ENCODE assay signal across 13 cellular contexts in genomic region chr1:19418503-19418971, GRCh38.
DNase-seq lines count a peak whose midpoint lies in the region; ATAC-seq and TF ChIP-seq lines count a peak whose summit lies in the region.
"Had no signal": no experiment of that assay in that cellular context is flagged by ENCODE, and none has a peak within 500 bp of the region (broad histone marks: within the 10 kb centered on the region; RNA-seq: fewer than 3 reads in every experiment).

No MANE protein-coding gene starts in this region.

- no peak overlapping the region for H3K14ac ChIP-seq in IMR-90 (replicated peaks; ENCODE audit: low read depth, low read length)

- H3K23ac ChIP-seq in IMR-90 (ENCODE audit: low read depth, low read length): peak overlapping the region; percentile 67; the same call in 1 of the 2 replicates

- POLR2A ChIA-PET in CD4-positive, alpha-beta memory T cell (lab: Charles Lee; ENCODE audit: partially characterized antibody): no interaction called here
- POLR2A ChIA-PET in IMR-90 (lab: Charles Lee; ENCODE audit: unreplicated experiment): no interaction called here
- POLR2A ChIA-PET in naive thymus-derived CD4-positive, alpha-beta T cell (lab: Charles Lee): no interaction called here

- H3K4me1 Mint-ChIP-seq in CD4-positive, alpha-beta memory T cell: peaks cover 56 to 94% (median 72%) of the 10 kb centered on the region in 4 donors
- peaks cover 92% of the 10 kb centered on the region for H3K4me1 Mint-ChIP-seq in brain
- peaks cover 54 to 95% (median 86%) of the 10 kb centered on the region in 7 donors for H3K4me1 Mint-ChIP-seq in naive thymus-derived CD4-positive, alpha-beta T cell
- H3K4me1 Mint-ChIP-seq in activated CD8-positive, alpha-beta memory T cell treated with anti-CD3 and anti-CD28 coated beads, Interleukin-2, amount 10 ng/mL, durations not matched to agents 7 days and 5 days: peaks cover 26% of the 10 kb centered on the region

- no peak overlapping the region for H3K18ac ChIP-seq in IMR-90 (ENCODE audit: low read depth, low read length)

- H2AFZ ChIP-seq in IMR-90 (replicated peaks; ENCODE audit: low read length, poor library complexity): no peak overlapping the region

- H2BK120ac ChIP-seq in IMR-90 (ENCODE audit: low read depth, low read length): no peak overlapping the region

- no peak overlapping the region for H3K4me2 ChIP-seq in IMR-90 (ENCODE audit: low read depth, low read length)

- intact Hi-C loops in CD4-positive, alpha-beta memory T cell (cut with micrococcal nuclease): no loop called here
- intact Hi-C loops in IMR-90 (cut with micrococcal nuclease) (no loop called here), adrenal gland (cut with DNase I) (no loop called here)
- intact Hi-C loops in naive thymus-derived CD4-positive, alpha-beta T cell (cut with micrococcal nuclease): no loop called here

- peaks cover 50% of the 10 kb centered on the region for H3K36me3 ChIP-seq in CD4-positive, alpha-beta memory T cell (ENCODE audit: insufficient read depth, low read length)
- peaks cover 27% of the 10 kb centered on the region for H3K36me3 ChIP-seq in IMR-90 (ENCODE audit: control insufficient read depth, insufficient read depth, low read length)
- peaks cover 13 to 40% (median 14%) of the 10 kb centered on the region in 3 experiments for H3K36me3 ChIP-seq in naive thymus-derived CD4-positive, alpha-beta T cell (ENCODE audit: control insufficient read depth in 2 of 3, insufficient read depth in 3 of 3, low read length in 3 of 3)
- H3K36me3 ChIP-seq in adrenal gland (replicated peaks in 1 of 2): peaks cover 0 to 15% of the 10 kb centered on the region in 2 donors

- no peak; the same call in 1 of the 2 replicates for TF ChIP-seq RAD21 in IMR-90 (IDR thresholded peaks at IDR 0.05; ENCODE audit: low read length)

- no peak overlapping the region for H4K91ac ChIP-seq in IMR-90 (ENCODE audit: insufficient read depth, low read depth, low read length)

- peak overlapping the region; percentile 86 for H2BK5ac ChIP-seq in IMR-90 (ENCODE audit: low read depth, low read length, poor library complexity, severe bottlenecking)

- peaks cover 43 to 96% of the 10 kb centered on the region in 2 experiments for H3K79me1 ChIP-seq in IMR-90 (ENCODE audit: low read depth in 1 of 2, low read length in 2 of 2)

- H3K36me3 Mint-ChIP-seq in CD4-positive, alpha-beta memory T cell: peaks cover 31 to 55% of the 10 kb centered on the region in 2 donors
- H3K36me3 Mint-ChIP-seq in brain: peaks cover 24% of the 10 kb centered on the region
- H3K36me3 Mint-ChIP-seq in naive thymus-derived CD4-positive, alpha-beta T cell: peaks cover 0 to 37% (median 15%) of the 10 kb centered on the region in 5 donors
- peaks cover 26% of the 10 kb centered on the region for H3K36me3 Mint-ChIP-seq in activated CD8-positive, alpha-beta memory T cell treated with anti-CD3 and anti-CD28 coated beads, Interleukin-2, amount 10 ng/mL, durations not matched to agents 7 days and 5 days

- no peak overlapping the region for H2BK20ac ChIP-seq in IMR-90 (ENCODE audit: low read depth, low read length)

- peaks cover 50% of the 10 kb centered on the region for H3K9me1 ChIP-seq in IMR-90 (ENCODE audit: insufficient read depth, low read length)

- no peak overlapping the region for H3K27ac ChIP-seq in CD4-positive, alpha-beta memory T cell (ENCODE audit: low read depth, low read length)
- H3K27ac ChIP-seq in IMR-90 (ENCODE audit: insufficient read depth, low read length) (peak overlapping the region; percentile 21; the same call in 1 of the 2 replicates), adrenal gland (no peak overlapping the region)
- H3K27ac ChIP-seq in naive thymus-derived CD4-positive, alpha-beta T cell (ENCODE audit: low read depth, low read length): no peak overlapping the region

- H2BK15ac ChIP-seq in IMR-90 (ENCODE audit: low read depth, low read length): no peak overlapping the region

- peak overlapping the region; percentile 69; the same call in 1 of the 2 replicates for H2AK5ac ChIP-seq in IMR-90 (ENCODE audit: low read depth, low read length)

- H2AK9ac ChIP-seq in IMR-90 (replicated peaks; ENCODE audit: low read depth, low read length, poor library complexity): no peak overlapping the region

- no peak overlapping the region for H3K9ac ChIP-seq in IMR-90 (ENCODE audit: low read depth, low read length)

- H3K27ac Mint-ChIP-seq in CD4-positive, alpha-beta memory T cell: peak overlapping the region in 5 of 7 donors; percentile 6 to 84 (median 27)
- peak overlapping the region in 4 of 5 experiments; percentile 33 to 65 (median 50) for H3K27ac Mint-ChIP-seq in brain
- H3K27ac Mint-ChIP-seq in naive thymus-derived CD4-positive, alpha-beta T cell: peak overlapping the region in 7 of 9 donors; percentile 17 to 83 (median 47)
- no peak overlapping the region for H3K27ac Mint-ChIP-seq in activated CD8-positive, alpha-beta memory T cell treated with anti-CD3 and anti-CD28 coated beads, Interleukin-2, amount 10 ng/mL, durations not matched to agents 7 days and 5 days
- H3K27ac Mint-ChIP-seq: progenitor cell of endocrine pancreas had no signal

- dilution Hi-C loops in IMR-90 (cut with HindIII; ENCODE audit: low sequenced_read_pairs, unreplicated experiment): no loop called here

- no TSS peak for BruUV-seq in IMR-90 (replicated peaks; lab: Mats Ljungman, UMichigan)

- no peaks in the 10 kb centered on the region for H3K27me3 ChIP-seq in CD4-positive, alpha-beta memory T cell (ENCODE audit: insufficient read depth, low read length)
- H3K27me3 ChIP-seq in IMR-90 (ENCODE audit: control insufficient read depth, insufficient read depth, low read length) (no peaks in the 10 kb centered on the region), adrenal gland (no peaks in the 10 kb centered on the region)
- no peaks in the 10 kb centered on the region for H3K27me3 ChIP-seq in naive thymus-derived CD4-positive, alpha-beta T cell (ENCODE audit: control insufficient read depth in 2 of 2, insufficient read depth in 2 of 2, low read length in 2 of 2)

- 0 out of 2 replicates have a peak overlapping the region, but pooled peaks have one; percentile 33 for H3K4ac ChIP-seq in IMR-90 (ENCODE audit: low read depth, low read length)

- H4K5ac ChIP-seq in IMR-90 (ENCODE audit: low read depth, low read length): no peak overlapping the region

- no peak overlapping the region for H4K8ac ChIP-seq in IMR-90 (ENCODE audit: low read depth in 2 of 2, low read length in 2 of 2)

- H4K20me1 ChIP-seq in IMR-90 (ENCODE audit: insufficient read depth, low read length): peaks cover 94% of the 10 kb centered on the region

- TF ChIP-seq CTCF in IMR-90 (conservative IDR thresholded peaks at IDR 0.05; ENCODE audit: low read depth, low read length): no peak
- TF ChIP-seq CTCF in brain (conservative IDR thresholded peaks at IDR 0.05): no peak
- TF ChIP-seq CTCF in adrenal gland (IDR thresholded peaks at IDR 0.05): no peak

- H3K9me3 Mint-ChIP-seq in CD4-positive, alpha-beta memory T cell: no peaks in the 10 kb centered on the region
- H3K9me3 Mint-ChIP-seq in brain: peaks cover 0 to 2% (median 0%) of the 10 kb centered on the region in 5 experiments
- no peaks in the 10 kb centered on the region for H3K9me3 Mint-ChIP-seq in naive thymus-derived CD4-positive, alpha-beta T cell
- H3K9me3 Mint-ChIP-seq in activated CD8-positive, alpha-beta memory T cell treated with anti-CD3 and anti-CD28 coated beads, Interleukin-2, amount 10 ng/mL, durations not matched to agents 7 days and 5 days (ENCODE audit: low read depth): no peaks in the 10 kb centered on the region
- H3K9me3 Mint-ChIP-seq: activated T-cell treated with anti-CD3 and anti-CD28 coated beads, Interleukin-2, amount 50 U/mL, for 4 hours had no signal

- no peaks in the 10 kb centered on the region for H3K27me3 Mint-ChIP-seq in CD4-positive, alpha-beta memory T cell
- peaks cover 2% of the 10 kb centered on the region for H3K27me3 Mint-ChIP-seq in brain
- H3K27me3 Mint-ChIP-seq in naive thymus-derived CD4-positive, alpha-beta T cell: no peaks in the 10 kb centered on the region
- no peaks in the 10 kb centered on the region for H3K27me3 Mint-ChIP-seq in activated CD8-positive, alpha-beta memory T cell treated with anti-CD3 and anti-CD28 coated beads, Interleukin-2, amount 10 ng/mL, durations not matched to agents 7 days and 5 days
- H3K27me3 Mint-ChIP-seq: progenitor cell of endocrine pancreas had no signal

- TF ChIP-seq POLR2A in IMR-90 (IDR thresholded peaks at IDR 0.05; ENCODE audit: low read depth, low read length): no peak
- no peak for TF ChIP-seq POLR2A in adrenal gland (IDR thresholded peaks at IDR 0.05)

- DNase-seq in CD4-positive, alpha-beta memory T cell: no peak
- peak; percentile 84 for DNase-seq in IMR-90
- no peak for DNase-seq in naive thymus-derived CD4-positive, alpha-beta T cell
- DNase-seq in activated CD8-positive, alpha-beta memory T cell treated with anti-CD3 and anti-CD28 coated beads, Interleukin-2, amount 10 ng/mL, durations not matched to agents 7 days and 5 days: no peak
- no peak for DNase-seq in DMS79 (lab: John Stamatoyannopoulos, UW)
- DNase-seq in adrenal gland: no peak
- DNase-seq: activated T-cell treated with anti-CD3 and anti-CD28 coated beads, Interleukin-2, amount 50 U/mL, for 4 hours; NCI-H1417 treated with DMSO at 0.1 percent for 48 hours; T-helper 9 cell had no signal

- no CpG with 5 or more reads among the region's 5 CpGs for WGBS in IMR-90 (ENCODE audit: extremely low coverage in 2 of 2, insufficient read length in 1 of 2), 2 experiments
- WGBS in adrenal gland, 4 donors: 82 to 89% (median 86%) methylated on average over 5 of the region's 5 CpGs

- no peaks in the 10 kb centered on the region for H3K9me3 ChIP-seq in CD4-positive, alpha-beta memory T cell (ENCODE audit: control insufficient read depth in 1 of 2, low read length in 2 of 2)
- H3K9me3 ChIP-seq in IMR-90 (ENCODE audit: control insufficient read depth, insufficient read depth, low read length) (no peaks in the 10 kb centered on the region), adrenal gland (replicated peaks in 1 of 3) (no peaks in the 10 kb centered on the region)
- no peaks in the 10 kb centered on the region for H3K9me3 ChIP-seq in naive thymus-derived CD4-positive, alpha-beta T cell (ENCODE audit: control insufficient read depth in 2 of 3, low read length in 3 of 3)

- no peak overlapping the region for H3K4me3 ChIP-seq in CD4-positive, alpha-beta memory T cell (ENCODE audit: low read length in 2 of 2)
- H3K4me3 ChIP-seq in IMR-90 (ENCODE audit: insufficient read depth, low read depth, low read length): no peak overlapping the region
- no peak overlapping the region for H3K4me3 ChIP-seq in naive thymus-derived CD4-positive, alpha-beta T cell (ENCODE audit: low read length)
- H3K4me3 ChIP-seq in adrenal gland: no peak overlapping the region
- H3K4me3 ChIP-seq: coronary artery had no signal

- ATAC-seq in IMR-90 (ENCODE audit: low read depth): peak; percentile 81
- no peak for ATAC-seq in naive thymus-derived CD4-positive, alpha-beta T cell
- ATAC-seq in activated CD8-positive, alpha-beta memory T cell treated with anti-CD3 and anti-CD28 coated beads, Interleukin-2, amount 10 ng/mL, durations not matched to agents 7 days and 5 days: no peak
- ATAC-seq in HG02885 (IDR thresholded peaks at IDR 0.05; ENCODE audit: poor library complexity, unreplicated experiment): no peak
- ATAC-seq: activated T-cell treated with anti-CD3 and anti-CD28 coated beads, Interleukin-2, amount 50 U/mL, for 4 hours had no signal

- H3K56ac ChIP-seq in IMR-90 (ENCODE audit: extremely low read depth, insufficient read depth, low read length): no peak overlapping the region

- H3K4me3 Mint-ChIP-seq in CD4-positive, alpha-beta memory T cell: peak overlapping the region in 1 of 8 donors; percentile 36
- no peak overlapping the region for H3K4me3 Mint-ChIP-seq in brain
- peak overlapping the region in 5 of 10 donors; percentile 2 to 27 (median 24) for H3K4me3 Mint-ChIP-seq in naive thymus-derived CD4-positive, alpha-beta T cell
- no peak overlapping the region for H3K4me3 Mint-ChIP-seq in activated CD8-positive, alpha-beta memory T cell treated with anti-CD3 and anti-CD28 coated beads, Interleukin-2, amount 10 ng/mL, durations not matched to agents 7 days and 5 days
- H3K4me3 Mint-ChIP-seq: activated T-cell treated with anti-CD3 and anti-CD28 coated beads, Interleukin-2, amount 50 U/mL, for 4 hours had no signal

- in situ Hi-C loops in IMR-90 (cut with MboI; ENCODE audit: low sequenced_read_pairs): no loop called here

- peaks cover 76% of the 10 kb centered on the region for H3K4me1 ChIP-seq in CD4-positive, alpha-beta memory T cell (ENCODE audit: insufficient read depth, low read length)
- peaks cover 41% of the 10 kb centered on the region for H3K4me1 ChIP-seq in IMR-90 (ENCODE audit: control insufficient read depth, insufficient read depth, low read length)
- peaks cover 16 to 22% of the 10 kb centered on the region in 2 donors for H3K4me1 ChIP-seq in naive thymus-derived CD4-positive, alpha-beta T cell (ENCODE audit: control insufficient read depth in 2 of 2, insufficient read depth in 2 of 2, low read length in 2 of 2)
- peaks cover 10 to 47% of the 10 kb centered on the region in 2 donors for H3K4me1 ChIP-seq in adrenal gland (replicated peaks in 1 of 2)

- CTCF ChIA-PET in CD4-positive, alpha-beta memory T cell (lab: Charles Lee; ENCODE audit: partially characterized antibody): no interaction called here
- CTCF ChIA-PET in IMR-90 (lab: Yijun Ruan, JAX): no interaction called here
- CTCF ChIA-PET in naive thymus-derived CD4-positive, alpha-beta T cell (lab: Charles Lee): no interaction called here
- CTCF ChIA-PET in activated CD8-positive, alpha-beta memory T cell treated with anti-CD3 and anti-CD28 coated beads, Interleukin-2, amount 10 ng/mL, durations not matched to agents 7 days and 5 days (lab: Charles Lee): no interaction called here
